In genomic region chr19:29672933-29673336, GRCh38 we compare ENCODE assay signal across 9 cellular contexts. TPM values are rescaled to one million over a fixed set of nuclear protein-coding genes. Genes with fewer than 3 reads are reported as not detected.
A peak's percentile ranks its signal among the peaks of the same experiment; 100 is the strongest.
DNase-seq lines count a peak whose midpoint lies in the region; ATAC-seq and TF ChIP-seq lines count a peak whose summit lies in the region.
"Had no signal": no experiment of that assay in that cellular context is flagged by ENCODE, and none has a peak within 500 bp of the region (broad histone marks: within the 10 kb centered on the region; RNA-seq: fewer than 3 reads in every experiment).

No MANE protein-coding gene starts in this region.

- peak; percentile 78 for DNase-seq in NK-92 treated with Interleukin-12 subunit alpha and Interleukin-12 subunit beta, amount 100 ng/mL, for 24 hours (lab: John Stamatoyannopoulos, UW)
- DNase-seq in NK-92 (lab: John Stamatoyannopoulos, UW; ENCODE audit: unreplicated experiment) (no peak), left lung (peak; percentile 34 to 43), mesothelial cell of epicardium (ENCODE audit: low spot score in 2 of 2, unreplicated experiment in 2 of 2) (no peak), erythroblast (lab: John Stamatoyannopoulos, UW) (no peak), left lobe of liver (ENCODE audit: low spot score) (no peak)
- DNase-seq in activated CD4-positive, alpha-beta T cell treated with anti-CD3 and anti-CD28 coated beads, Interleukin-2, amount 50 U/mL, for 4 hours: peak; percentile 83 to 87
- DNase-seq in stimulated activated naive CD4-positive, alpha-beta T cell (lab: John Stamatoyannopoulos, UW): peak; percentile 75 to 91 (median 84)

- H3K27me3 ChIP-seq in left lung: no peaks in the 10 kb centered on the region

- H3K9me3 ChIP-seq in left lung: no peaks in the 10 kb centered on the region

- H3K27ac ChIP-seq in left lung: no peak overlapping the region
- H3K27ac ChIP-seq: 22Rv1 had no signal

- H3K4me1 ChIP-seq in left lung: peaks cover 13 to 78% of the 10 kb centered on the region in 2 donors

- H3K4me3 Mint-ChIP-seq in mesothelial cell of epicardium: no peak overlapping the region

- peaks cover 4% of the 10 kb centered on the region for H3K4me1 Mint-ChIP-seq in mesothelial cell of epicardium

- intact Hi-C loops in left lung (cut with DNase I): no loop called here

- ATAC-seq in left lung: no peak
- no peak for ATAC-seq in left lobe of liver

- H3K4me3 ChIP-seq in left lung: no peak overlapping the region

- H3K36me3 Mint-ChIP-seq in mesothelial cell of epicardium: no peaks in the 10 kb centered on the region

- H3K36me3 ChIP-seq in left lung: peaks cover 0 to 37% of the 10 kb centered on the region in 2 donors

- TF ChIP-seq CTCF in left lung (IDR thresholded peaks at IDR 0.05) (no peak), mesothelial cell of epicardium (IDR thresholded peaks at IDR 0.05; ENCODE audit: unreplicated experiment) (no peak)

- TF ChIP-seq POLR2A in erythroblast (IDR thresholded peaks at IDR 0.05; ENCODE audit: low read length): no peak

- H3K9me3 Mint-ChIP-seq in mesothelial cell of epicardium: no peaks in the 10 kb centered on the region

- peaks cover 2% of the 10 kb centered on the region for H3K27me3 Mint-ChIP-seq in mesothelial cell of epicardium (ENCODE audit: low read depth)

- no peak overlapping the region for H3K27ac Mint-ChIP-seq in mesothelial cell of epicardium

RNA-seq across cellular contexts. Expression of gene PLEKHF1, which starts 7.7 kb away (rescaled TPM):
- 1 to 10 TPM; 6.1 to 8.5 TPM for total RNA-seq in left lung
- 0.47 to 0.92 TPM (median 0.64 TPM) in 3 replicates for total RNA-seq in mesothelial cell of epicardium
- total RNA-seq in left lobe of liver: 11.3 TPM

RNA-seq across cellular contexts. Expression of gene C19orf12, which starts 42.1 kb away (rescaled TPM):
- total RNA-seq in left lung: 10 to 100 TPM; 20.3 to 22.7 TPM
- total RNA-seq in mesothelial cell of epicardium: 26.9 to 29.8 TPM (median 27.1 TPM) in 3 replicates
- 52.3 TPM for total RNA-seq in left lobe of liver

Comparison
In these comparisons a context has a peak if more than half of its experiments do, and no peak if none do; other contexts are left out.
1. DNase-seq: peak in NK-92 treated with Interleukin-12 subunit alpha and Interleukin-12 subunit beta, amount 100 ng/mL, for 24 hours (single experiment), activated CD4-positive, alpha-beta T cell treated with anti-CD3 and anti-CD28 coated beads, Interleukin-2, amount 50 U/mL, for 4 hours (2 of 2), left lung (2 of 2) and stimulated activated naive CD4-positive, alpha-beta T cell (6 of 6); none in NK-92 (single experiment), mesothelial cell of epicardium (0 of 2), erythroblast (0 of 2) and left lobe of liver (single experiment).